ENCODE assay signal across 9 cellular contexts in the genomic region with DNA sequence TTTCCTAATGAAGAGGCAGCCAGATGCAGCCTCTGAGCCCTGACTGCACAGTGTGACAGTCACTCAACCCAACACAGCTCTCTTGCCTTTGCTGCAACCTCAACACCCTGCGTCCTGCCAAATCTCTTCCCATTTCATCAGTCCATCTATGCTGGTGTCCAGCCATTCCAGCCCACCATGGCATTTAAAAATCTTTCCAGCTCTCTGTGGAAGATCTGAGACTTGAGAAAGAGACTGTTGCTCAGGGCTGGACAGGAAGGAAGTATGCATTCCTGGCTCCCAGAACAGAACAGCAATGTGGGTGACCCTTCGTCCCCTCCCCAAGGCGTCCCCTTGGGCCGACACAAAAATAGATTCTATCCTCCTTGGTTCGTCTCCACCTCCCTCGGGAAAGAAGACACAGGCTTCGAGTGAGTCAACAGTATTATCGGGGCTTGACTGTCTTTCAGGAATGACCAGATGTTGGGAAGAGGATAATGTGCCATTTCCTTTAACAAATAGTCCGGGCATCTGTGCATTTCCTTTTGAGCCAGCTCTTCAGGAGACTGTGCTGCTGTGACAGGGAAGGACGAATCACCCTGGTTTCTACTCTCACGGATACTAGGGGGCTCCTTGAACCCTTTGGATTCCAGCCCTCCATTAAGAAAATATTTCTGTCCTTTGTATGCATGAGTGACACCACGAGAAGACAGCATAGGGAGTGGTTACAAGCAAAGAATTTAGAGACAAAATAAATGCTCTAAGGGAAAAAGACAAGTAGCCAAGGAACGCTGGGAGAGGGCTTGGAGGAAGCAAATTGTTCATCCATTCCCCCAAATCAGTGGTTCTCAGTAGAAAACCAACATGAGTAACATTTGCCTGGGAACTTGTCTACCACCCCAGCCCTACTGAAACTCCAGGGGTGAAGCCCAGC.
A peak's percentile ranks its signal among the peaks of the same experiment; 100 is the strongest.
DNase-seq lines count a peak whose midpoint lies in the region; ATAC-seq and TF ChIP-seq lines count a peak whose summit lies in the region.
"Had no signal": no experiment of that assay in that cellular context is flagged by ENCODE, and none has a peak within 500 bp of the region (broad histone marks: within the 10 kb centered on the region; RNA-seq: fewer than 3 reads in every experiment).

No MANE protein-coding gene starts in this region.

- H2AFZ ChIP-seq in SK-N-SH (ENCODE audit: low read depth) = no peak overlapping the region

- H3K79me2 ChIP-seq in SK-N-SH (ENCODE audit: insufficient read depth) = no peaks in the 10 kb centered on the region

- in situ Hi-C loops in gastrocnemius medialis (cut with MboI; ENCODE audit: low sequenced_read_pairs in 4 of 4) = loop anchor here (10.0 to 25.0 kb wide), 7 partner anchors 185 to 817 kb away; no protein-coding TSS in a partner anchor

- H3K4me1 ChIP-seq in ES-I3 (ENCODE audit: insufficient read depth, low read length) = peaks cover 27% of the 10 kb centered on the region
- H3K4me1 ChIP-seq in SK-N-SH (ENCODE audit: control insufficient read depth in 1 of 2, insufficient read depth in 2 of 2, low read depth in 1 of 2, low read length in 1 of 2) = peaks cover 10 to 14% of the 10 kb centered on the region in 2 experiments; a peak in 2 of 4 replicates
- peaks cover 30 to 31% of the 10 kb centered on the region in 2 donors for H3K4me1 ChIP-seq in gastrocnemius medialis

- H4K20me1 ChIP-seq in SK-N-SH (ENCODE audit: insufficient read depth) = no peaks in the 10 kb centered on the region

- DNase-seq in SK-N-SH (no peak), glomerular endothelial cell (ENCODE audit: extremely low read depth, low read depth, low spot score) (peak; percentile 66), gastrocnemius medialis (peak in 1 of 2 donors; percentile 33), activated T-cell treated with anti-CD3 and anti-CD28 coated beads for 4 hours (no peak), NCI-H2196 (lab: John Stamatoyannopoulos, UW; ENCODE audit: unreplicated experiment) (no peak)
- DNase-seq in activated CD4-positive, alpha-beta T cell treated with anti-CD3 and anti-CD28 coated beads for 1 hour = no peak
- DNase-seq in activated effector memory CD4-positive, alpha-beta T cell treated with anti-CD3 and anti-CD28 coated beads, Interleukin-2, amount 50 U/mL, for 16 hours = no peak
- DNase-seq: effector CD4-positive, alpha-beta T cell had no signal

- 53% methylated on average over 13 of the region's 13 CpGs for WGBS in SK-N-SH (ENCODE audit: low lambda C conversion rate)

- intact Hi-C loops in gastrocnemius medialis (cut with DNase I; ENCODE audit: low total_unique reads) = loop anchor here (10.0 kb wide), 2 partner anchors 115 to 435 kb away; a partner anchor contains a TSS

- no peak for TF ChIP-seq EP300 in SK-N-SH (IDR thresholded peaks at IDR 0.05; ENCODE audit: borderline replicate concordance in 1 of 2, low read depth in 1 of 2, low read length in 1 of 2)

- no peak for TF ChIP-seq POLR2A in gastrocnemius medialis (IDR thresholded peaks at IDR 0.05)

- 0 out of 2 replicates have a peak overlapping the region, but pooled peaks have one; percentile 14 for H3K4me2 ChIP-seq in SK-N-SH

- POLR2A ChIA-PET in SK-N-SH (lab: Yijun Ruan, JAX) = no interaction called here

- ATAC-seq in gastrocnemius medialis = peak; percentile 55 to 56

- H3K9ac ChIP-seq in ES-I3 (ENCODE audit: low read depth, low read length) (0 out of 2 replicates have a peak overlapping the region, but pooled peaks have one; percentile 4), SK-N-SH (no peak overlapping the region)

- H3K36me3 ChIP-seq in ES-I3 (ENCODE audit: insufficient read depth, low read length) = no peaks in the 10 kb centered on the region
- no peaks in the 10 kb centered on the region for H3K36me3 ChIP-seq in SK-N-SH (replicated peaks in 1 of 2; ENCODE audit: control insufficient read depth in 1 of 2, insufficient read depth in 2 of 2, low read length in 1 of 2)
- no peaks in the 10 kb centered on the region for H3K36me3 ChIP-seq in gastrocnemius medialis

- no peak for TF ChIP-seq RAD21 in SK-N-SH (IDR thresholded peaks at IDR 0.05; ENCODE audit: low read length)

- H3K9me3 ChIP-seq in ES-I3 (ENCODE audit: control insufficient read depth, insufficient read depth, low read length) = no peaks in the 10 kb centered on the region
- no peaks in the 10 kb centered on the region for H3K9me3 ChIP-seq in SK-N-SH
- H3K9me3 ChIP-seq in gastrocnemius medialis = no peaks in the 10 kb centered on the region

- no peaks in the 10 kb centered on the region for H3F3A ChIP-seq in SK-N-SH (replicated peaks; ENCODE audit: insufficient read depth)

- no peaks in the 10 kb centered on the region for H3K9me2 ChIP-seq in SK-N-SH

- H3K4me3 ChIP-seq in SK-N-SH (ENCODE audit: low read depth in 2 of 2, low read length in 1 of 2) (no peak overlapping the region), gastrocnemius medialis (no peak overlapping the region)

- CTCF ChIA-PET in SK-N-SH (lab: Yijun Ruan, JAX) = interaction anchor here (0.8 kb wide), 1 partner anchor 9 kb away, joined by 3 read pairs; no protein-coding TSS in a partner anchor

- H3K27me3 ChIP-seq in SK-N-SH (ENCODE audit: insufficient read depth) = no peaks in the 10 kb centered on the region
- H3K27me3 ChIP-seq in gastrocnemius medialis = no peaks in the 10 kb centered on the region

- no peak overlapping the region for H3K27ac ChIP-seq in SK-N-SH (ENCODE audit: low read depth in 2 of 2, low read length in 1 of 2)
- H3K27ac ChIP-seq in gastrocnemius medialis = peak overlapping the region; percentile 4 to 51 (median 16)

- no peak for TF ChIP-seq CTCF in SK-N-SH (IDR thresholded peaks at IDR 0.05)
- TF ChIP-seq CTCF in gastrocnemius medialis (IDR thresholded peaks at IDR 0.05 in 4 of 5, conservative IDR thresholded peaks at IDR 0.05 in 1 of 5) = no peak

TF ChIP-seq in SK-N-SH, 30 proteins besides CTCF, POLR2A, EP300 and RAD21 (continues in another document):
- TF ChIP-seq CHD2 (IDR thresholded peaks at IDR 0.05; ENCODE audit: low read length, partially characterized antibody) (no peak), MXI1 (IDR thresholded peaks at IDR 0.05; ENCODE audit: low read depth, low read length) (no peak), FOXM1 (IDR thresholded peaks at IDR 0.05; ENCODE audit: low read depth) (no peak), RFX5 (IDR thresholded peaks at IDR 0.05; ENCODE audit: low read length) (no peak), GATA2 (CRISPR knock-in tag; IDR thresholded peaks at IDR 0.05) (no peak), GABPA (IDR thresholded peaks at IDR 0.05; ENCODE audit: low read depth) (no peak), ELF1 (IDR thresholded peaks at IDR 0.05) (no peak), SIN3A (IDR thresholded peaks at IDR 0.05; ENCODE audit: borderline replicate concordance, low read depth, low read length) (no peak)
- TF ChIP-seq, protein P1, sequence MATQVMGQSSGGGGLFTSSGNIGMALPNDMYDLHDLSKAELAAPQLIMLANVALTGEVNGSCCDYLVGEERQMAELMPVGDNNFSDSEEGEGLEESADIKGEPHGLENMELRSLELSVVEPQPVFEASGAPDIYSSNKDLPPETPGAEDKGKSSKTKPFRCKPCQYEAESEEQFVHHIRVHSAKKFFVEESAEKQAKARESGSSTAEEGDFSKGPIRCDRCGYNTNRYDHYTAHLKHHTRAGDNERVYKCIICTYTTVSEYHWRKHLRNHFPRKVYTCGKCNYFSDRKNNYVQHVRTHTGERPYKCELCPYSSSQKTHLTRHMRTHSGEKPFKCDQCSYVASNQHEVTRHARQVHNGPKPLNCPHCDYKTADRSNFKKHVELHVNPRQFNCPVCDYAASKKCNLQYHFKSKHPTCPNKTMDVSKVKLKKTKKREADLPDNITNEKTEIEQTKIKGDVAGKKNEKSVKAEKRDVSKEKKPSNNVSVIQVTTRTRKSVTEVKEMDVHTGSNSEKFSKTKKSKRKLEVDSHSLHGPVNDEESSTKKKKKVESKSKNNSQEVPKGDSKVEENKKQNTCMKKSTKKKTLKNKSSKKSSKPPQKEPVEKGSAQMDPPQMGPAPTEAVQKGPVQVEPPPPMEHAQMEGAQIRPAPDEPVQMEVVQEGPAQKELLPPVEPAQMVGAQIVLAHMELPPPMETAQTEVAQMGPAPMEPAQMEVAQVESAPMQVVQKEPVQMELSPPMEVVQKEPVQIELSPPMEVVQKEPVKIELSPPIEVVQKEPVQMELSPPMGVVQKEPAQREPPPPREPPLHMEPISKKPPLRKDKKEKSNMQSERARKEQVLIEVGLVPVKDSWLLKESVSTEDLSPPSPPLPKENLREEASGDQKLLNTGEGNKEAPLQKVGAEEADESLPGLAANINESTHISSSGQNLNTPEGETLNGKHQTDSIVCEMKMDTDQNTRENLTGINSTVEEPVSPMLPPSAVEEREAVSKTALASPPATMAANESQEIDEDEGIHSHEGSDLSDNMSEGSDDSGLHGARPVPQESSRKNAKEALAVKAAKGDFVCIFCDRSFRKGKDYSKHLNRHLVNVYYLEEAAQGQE (IDR thresholded peaks at IDR 0.05; ENCODE audit: low read depth, low read length) = no peak
- TF ChIP-seq, protein P2, sequence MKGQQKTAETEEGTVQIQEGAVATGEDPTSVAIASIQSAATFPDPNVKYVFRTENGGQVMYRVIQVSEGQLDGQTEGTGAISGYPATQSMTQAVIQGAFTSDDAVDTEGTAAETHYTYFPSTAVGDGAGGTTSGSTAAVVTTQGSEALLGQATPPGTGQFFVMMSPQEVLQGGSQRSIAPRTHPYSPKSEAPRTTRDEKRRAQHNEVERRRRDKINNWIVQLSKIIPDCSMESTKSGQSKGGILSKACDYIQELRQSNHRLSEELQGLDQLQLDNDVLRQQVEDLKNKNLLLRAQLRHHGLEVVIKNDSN (IDR thresholded peaks at IDR 0.05; ENCODE audit: borderline replicate concordance, low read depth) = no peak
- TF ChIP-seq, protein P3, sequence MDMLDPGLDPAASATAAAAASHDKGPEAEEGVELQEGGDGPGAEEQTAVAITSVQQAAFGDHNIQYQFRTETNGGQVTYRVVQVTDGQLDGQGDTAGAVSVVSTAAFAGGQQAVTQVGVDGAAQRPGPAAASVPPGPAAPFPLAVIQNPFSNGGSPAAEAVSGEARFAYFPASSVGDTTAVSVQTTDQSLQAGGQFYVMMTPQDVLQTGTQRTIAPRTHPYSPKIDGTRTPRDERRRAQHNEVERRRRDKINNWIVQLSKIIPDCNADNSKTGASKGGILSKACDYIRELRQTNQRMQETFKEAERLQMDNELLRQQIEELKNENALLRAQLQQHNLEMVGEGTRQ (IDR thresholded peaks at IDR 0.05; ENCODE audit: borderline replicate concordance, low read depth, low read length) = no peak
- TF ChIP-seq, protein P4, sequence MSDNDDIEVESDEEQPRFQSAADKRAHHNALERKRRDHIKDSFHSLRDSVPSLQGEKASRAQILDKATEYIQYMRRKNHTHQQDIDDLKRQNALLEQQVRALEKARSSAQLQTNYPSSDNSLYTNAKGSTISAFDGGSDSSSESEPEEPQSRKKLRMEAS (IDR thresholded peaks at IDR 0.05; ENCODE audit: low read depth) = no peak

Comparison
In these comparisons a context has a peak if more than half of its experiments do, and no peak if none do; other contexts are left out.
1. H3K27ac ChIP-seq: peak in gastrocnemius medialis (4 of 4); none in SK-N-SH (0 of 2).